In genomic region chr10:104296687-104297436, GRCh38 we compare ENCODE assay signal across 18 cellular contexts. TPM values are rescaled to one million over a fixed set of nuclear protein-coding genes. Genes with fewer than 3 reads are reported as not detected.
DNase-seq lines count a peak whose midpoint lies in the region; ATAC-seq and TF ChIP-seq lines count a peak whose summit lies in the region.
"Had no signal": no experiment of that assay in that cellular context is flagged by ENCODE, and none has a peak within 500 bp of the region (broad histone marks: within the 10 kb centered on the region; RNA-seq: fewer than 3 reads in every experiment).

No MANE protein-coding gene starts in this region.

- peak overlapping the region; percentile 11 for H3K27ac Mint-ChIP-seq in activated CD8-positive, alpha-beta T cell treated with anti-CD3 and anti-CD28 coated beads, Interleukin-2, amount 10 ng/mL, durations not matched to agents 7 days and 5 days
- H3K27ac Mint-ChIP-seq in activated CD8-positive, alpha-beta T cell treated with anti-CD3 and anti-CD28 coated beads for 36 hours = no peak overlapping the region
- H3K27ac Mint-ChIP-seq in activated T-helper 17 cell treated with anti-CD3 and anti-CD28 coated beads, Interleukin-2, amount 50 U/mL, for 72 hours = peak overlapping the region; percentile 42
- no peak overlapping the region for H3K27ac Mint-ChIP-seq in neural progenitor cell
- H3K27ac Mint-ChIP-seq: CD4-positive, alpha-beta memory T cell had no signal

- BruUV-seq in A673 (replicated peaks; lab: Mats Ljungman, UMichigan) = no TSS peak

- no peak overlapping the region for H3K4me3 Mint-ChIP-seq in activated CD8-positive, alpha-beta T cell treated with anti-CD3 and anti-CD28 coated beads, Interleukin-2, amount 10 ng/mL, durations not matched to agents 7 days and 5 days
- H3K4me3 Mint-ChIP-seq in activated CD8-positive, alpha-beta T cell treated with anti-CD3 and anti-CD28 coated beads for 36 hours = no peak overlapping the region
- H3K4me3 Mint-ChIP-seq in activated T-helper 17 cell treated with anti-CD3 and anti-CD28 coated beads, Interleukin-2, amount 50 U/mL, for 72 hours = no peak overlapping the region
- peak overlapping the region; percentile 21 for H3K4me3 Mint-ChIP-seq in neural progenitor cell
- H3K4me3 Mint-ChIP-seq: CD4-positive, alpha-beta memory T cell had no signal

- H3K9me3 ChIP-seq in AG04450 (ENCODE audit: control insufficient read depth, insufficient read depth, low read length) (no peaks in the 10 kb centered on the region), neural progenitor cell (ENCODE audit: low read depth) (no peaks in the 10 kb centered on the region), A673 (ENCODE audit: low read depth, low read length, poor library complexity, severe bottlenecking) (no peaks in the 10 kb centered on the region)
- H3K9me3 ChIP-seq: BLaER1 had no signal

- no peak for DNase-seq in activated CD8-positive, alpha-beta T cell treated with anti-CD3 and anti-CD28 coated beads, Interleukin-2, amount 10 ng/mL, durations not matched to agents 7 days and 5 days
- no peak for DNase-seq in activated CD8-positive, alpha-beta T cell treated with anti-CD3 and anti-CD28 coated beads for 36 hours
- DNase-seq in AG04450 (ENCODE audit: low read depth, low spot score) (no peak), neural progenitor cell (ENCODE audit: low spot score) (no peak), NOMO-1 treated with dmso at 0.1 percent for 144 hours (lab: John Stamatoyannopoulos, UW; ENCODE audit: unreplicated experiment) (no peak), A673 (ENCODE audit: low spot score) (no peak), cortex of kidney (lab: John Stamatoyannopoulos, UW) (no peak)
- DNase-seq: CD4-positive, alpha-beta memory T cell; DMS153; GF-D8; NCI-H1105 treated with DMSO at 0.1 percent for 48 hours; NCI-H1694; NCI-H510A treated with DMSO at 0.1 percent for 48 hours; NCI-H774; SIG-M5 had no signal

- ATAC-seq in activated CD8-positive, alpha-beta T cell treated with anti-CD3 and anti-CD28 coated beads, Interleukin-2, amount 10 ng/mL, durations not matched to agents 7 days and 5 days = no peak
- ATAC-seq in activated CD8-positive, alpha-beta T cell treated with anti-CD3 and anti-CD28 coated beads for 36 hours = no peak
- ATAC-seq in activated T-helper 17 cell treated with anti-CD3 and anti-CD28 coated beads, Interleukin-2, amount 50 U/mL, for 72 hours (replicated peaks) = no peak

- no peak overlapping the region for H3K4me3 ChIP-seq in AG04450 (ENCODE audit: low read depth, low read length)
- no peak overlapping the region for H3K4me3 ChIP-seq in neural progenitor cell
- H3K4me3 ChIP-seq in A673 (ENCODE audit: low read depth, low read length, poor library complexity, severe bottlenecking) = no peak overlapping the region
- H3K4me3 ChIP-seq: BLaER1, GM23248 had no signal

- no peaks in the 10 kb centered on the region for H3K79me2 ChIP-seq in neural progenitor cell (ENCODE audit: low read depth)

- H3K9me3 Mint-ChIP-seq in activated CD8-positive, alpha-beta T cell treated with anti-CD3 and anti-CD28 coated beads, Interleukin-2, amount 10 ng/mL, durations not matched to agents 7 days and 5 days (ENCODE audit: insufficient read depth) = peaks cover 3% of the 10 kb centered on the region
- no peaks in the 10 kb centered on the region for H3K9me3 Mint-ChIP-seq in activated CD8-positive, alpha-beta T cell treated with anti-CD3 and anti-CD28 coated beads for 36 hours
- H3K9me3 Mint-ChIP-seq in activated T-helper 17 cell treated with anti-CD3 and anti-CD28 coated beads, Interleukin-2, amount 50 U/mL, for 72 hours = no peaks in the 10 kb centered on the region
- peaks cover under 1% of the 10 kb centered on the region for H3K9me3 Mint-ChIP-seq in neural progenitor cell
- H3K9me3 Mint-ChIP-seq: CD4-positive, alpha-beta memory T cell had no signal

- peaks cover 1% of the 10 kb centered on the region for H3F3A ChIP-seq in neural progenitor cell (ENCODE audit: low read depth)

- H3K27ac ChIP-seq in AG04450 (ENCODE audit: low read depth, low read length) = peak overlapping the region; percentile 40
- no peak overlapping the region for H3K27ac ChIP-seq in neural progenitor cell
- H3K27ac ChIP-seq in A673 (ENCODE audit: low read depth, low read length, poor library complexity, severe bottlenecking) = no peak overlapping the region
- H3K27ac ChIP-seq: BLaER1 had no signal

- no peak overlapping the region for H2AFZ ChIP-seq in neural progenitor cell (replicated peaks)
- H2AFZ ChIP-seq: GM23248 had no signal

- H3K36me3 Mint-ChIP-seq in activated CD8-positive, alpha-beta T cell treated with anti-CD3 and anti-CD28 coated beads, Interleukin-2, amount 10 ng/mL, durations not matched to agents 7 days and 5 days (ENCODE audit: low read depth) = peaks cover 3% of the 10 kb centered on the region
- no peaks in the 10 kb centered on the region for H3K36me3 Mint-ChIP-seq in activated CD8-positive, alpha-beta T cell treated with anti-CD3 and anti-CD28 coated beads for 36 hours (ENCODE audit: low read depth)
- H3K36me3 Mint-ChIP-seq in activated T-helper 17 cell treated with anti-CD3 and anti-CD28 coated beads, Interleukin-2, amount 50 U/mL, for 72 hours (ENCODE audit: low read depth) = no peaks in the 10 kb centered on the region
- H3K36me3 Mint-ChIP-seq in neural progenitor cell = no peaks in the 10 kb centered on the region
- H3K36me3 Mint-ChIP-seq: CD4-positive, alpha-beta memory T cell had no signal

- H3K36me3 ChIP-seq in neural progenitor cell (no peaks in the 10 kb centered on the region), A673 (ENCODE audit: insufficient read depth, low read length, poor library complexity, severe bottlenecking) (no peaks in the 10 kb centered on the region)
- H3K36me3 ChIP-seq: BLaER1 had no signal

- TF ChIP-seq CTCF in activated CD8-positive, alpha-beta T cell treated with anti-CD3 and anti-CD28 coated beads for 36 hours (IDR thresholded peaks at IDR 0.05) = no peak
- no peak for TF ChIP-seq CTCF in AG04450 (IDR thresholded peaks at IDR 0.05; ENCODE audit: low read depth, low read length)
- TF ChIP-seq CTCF in neural progenitor cell (IDR thresholded peaks at IDR 0.05) = no peak
- TF ChIP-seq CTCF in A673 (conservative IDR thresholded peaks at IDR 0.05; ENCODE audit: low read depth, low read length) = no peak

- POLR2A ChIA-PET in activated CD8-positive, alpha-beta T cell treated with anti-CD3 and anti-CD28 coated beads, Interleukin-2, amount 10 ng/mL, durations not matched to agents 7 days and 5 days (lab: Charles Lee) = interaction anchor here (0.7 kb wide), 1 partner anchor 14 kb away, joined by 3 read pairs; no protein-coding TSS in a partner anchor
- POLR2A ChIA-PET in activated CD8-positive, alpha-beta T cell treated with anti-CD3 and anti-CD28 coated beads for 36 hours (lab: Charles Lee) = interaction anchor here (0.7 to 1.6 kb wide), 2 partner anchors 18 to 34 kb away, joined by 3 to 4 read pairs; no protein-coding TSS in a partner anchor
- POLR2A ChIA-PET in AG04450 (lab: Yijun Ruan, JAX) = interaction anchor here (0.5 kb wide), 1 partner anchor 176 kb away, joined by 3 read pairs; no protein-coding TSS in a partner anchor
- POLR2A ChIA-PET in A673 (lab: Charles Lee; ENCODE audit: low non-redundant PET) = no interaction called here

- H3K27me3 Mint-ChIP-seq in activated CD8-positive, alpha-beta T cell treated with anti-CD3 and anti-CD28 coated beads, Interleukin-2, amount 10 ng/mL, durations not matched to agents 7 days and 5 days (ENCODE audit: low read depth) = peaks cover 11% of the 10 kb centered on the region
- peaks cover 2% of the 10 kb centered on the region for H3K27me3 Mint-ChIP-seq in activated CD8-positive, alpha-beta T cell treated with anti-CD3 and anti-CD28 coated beads for 36 hours
- H3K27me3 Mint-ChIP-seq in activated T-helper 17 cell treated with anti-CD3 and anti-CD28 coated beads, Interleukin-2, amount 50 U/mL, for 72 hours = no peaks in the 10 kb centered on the region
- H3K27me3 Mint-ChIP-seq in neural progenitor cell (ENCODE audit: insufficient read depth, low read depth) = peaks cover 4% of the 10 kb centered on the region

- intact Hi-C loops in activated CD8-positive, alpha-beta T cell treated with anti-CD3 and anti-CD28 coated beads for 36 hours (cut with micrococcal nuclease) = no loop called here
- intact Hi-C loops in A673 (cut with micrococcal nuclease; ENCODE audit: unreplicated experiment) = no loop called here

- no peak overlapping the region for H3K4me2 ChIP-seq in neural progenitor cell
- H3K4me2 ChIP-seq: BLaER1 had no signal

- H3K4me1 ChIP-seq in neural progenitor cell (peaks cover 6% of the 10 kb centered on the region), A673 (ENCODE audit: insufficient read depth, low read length, poor library complexity, severe bottlenecking) (no peaks in the 10 kb centered on the region)

- H3K4me1 Mint-ChIP-seq in activated CD8-positive, alpha-beta T cell treated with anti-CD3 and anti-CD28 coated beads, Interleukin-2, amount 10 ng/mL, durations not matched to agents 7 days and 5 days (ENCODE audit: low read depth) = peaks cover 22% of the 10 kb centered on the region
- H3K4me1 Mint-ChIP-seq in activated CD8-positive, alpha-beta T cell treated with anti-CD3 and anti-CD28 coated beads for 36 hours (ENCODE audit: low read depth) = peaks cover 23% of the 10 kb centered on the region
- peaks cover 12% of the 10 kb centered on the region for H3K4me1 Mint-ChIP-seq in activated T-helper 17 cell treated with anti-CD3 and anti-CD28 coated beads, Interleukin-2, amount 50 U/mL, for 72 hours
- H3K4me1 Mint-ChIP-seq in neural progenitor cell = peaks cover 27% of the 10 kb centered on the region

- CTCF ChIA-PET in activated CD8-positive, alpha-beta T cell treated with anti-CD3 and anti-CD28 coated beads, Interleukin-2, amount 10 ng/mL, durations not matched to agents 7 days and 5 days (lab: Charles Lee) = interaction anchor here (1.2 to 9.2 kb wide), 5 partner anchors 9 to 53 kb away, joined by 5 to 368 read pairs (median 14); partner anchors contain the start of gene CFAP58
- CTCF ChIA-PET in activated CD8-positive, alpha-beta T cell treated with anti-CD3 and anti-CD28 coated beads for 36 hours (lab: Charles Lee) = interaction anchor here (1.6 to 8.9 kb wide), 5 partner anchors 9 to 71 kb away, joined by 4 to 239 read pairs (median 198); partner anchors contain the start of gene CFAP58
- CTCF ChIA-PET in AG04450 (lab: Charles Lee) = interaction anchor here (1.4 to 10.7 kb wide), 3 partner anchors 21 to 55 kb away, joined by 3 to 379 read pairs (median 16); partner anchors contain the start of gene CFAP58
- CTCF ChIA-PET in A673 (lab: Charles Lee) = interaction anchor here (0.7 kb wide), 1 partner anchor 459 kb away, joined by 6 read pairs; no protein-coding TSS in a partner anchor

- H3K27me3 ChIP-seq in AG04450 (ENCODE audit: control insufficient read depth, insufficient read depth, low read length) (no peaks in the 10 kb centered on the region), neural progenitor cell (no peaks in the 10 kb centered on the region), A673 (replicated peaks; ENCODE audit: insufficient read depth, low read depth, low read length, poor library complexity) (peaks cover 4% of the 10 kb centered on the region)
- H3K27me3 ChIP-seq: BLaER1 had no signal

- H3K9ac ChIP-seq in neural progenitor cell = no peak overlapping the region
- H3K9ac ChIP-seq: BLaER1, GM23248 had no signal

- H4K20me1 ChIP-seq in neural progenitor cell (ENCODE audit: low read depth) = no peaks in the 10 kb centered on the region
- H4K20me1 ChIP-seq: BLaER1 had no signal

RNA-seq across cellular contexts. Expression of gene GSTO2, which starts 27.9 kb away (rescaled TPM):
- total RNA-seq in activated CD8-positive, alpha-beta T cell treated with anti-CD3 and anti-CD28 coated beads, Interleukin-2, amount 10 ng/mL, durations not matched to agents 7 days and 5 days = 1 to 10 TPM in 1 of 2 experiments, under 1 TPM in 1; 0.94 to 1.2 TPM
- total RNA-seq in activated CD8-positive, alpha-beta T cell treated with anti-CD3 and anti-CD28 coated beads for 36 hours = 1 to 10 TPM; 1.8 to 2.7 TPM
- polyA plus RNA-seq in AG04450 (2011; rRNA removed) = 1.7 TPM in 2 replicates
- polyA minus RNA-seq in AG04450 (2011; rRNA and poly(A)+ RNA removed) = 0.97 and 1.2 TPM in 2 replicates
- 1 to 10 TPM in 1 of 2 donors, under 1 TPM in 1; 0.28 to 1.4 TPM for total RNA-seq in activated T-helper 17 cell treated with anti-CD3 and anti-CD28 coated beads, Interleukin-2, amount 50 U/mL, for 72 hours
- total RNA-seq in neural progenitor cell (ENCODE audit: low replicate concordance) = 4.9 and 7.6 TPM in 2 replicates
- 0.26 and 1.4 TPM in 2 replicates for total RNA-seq in A673 (2021)

RNA-seq across cellular contexts. Expression of gene ITPRIP, which starts 41.4 kb away (rescaled TPM):
- total RNA-seq in activated CD8-positive, alpha-beta T cell treated with anti-CD3 and anti-CD28 coated beads, Interleukin-2, amount 10 ng/mL, durations not matched to agents 7 days and 5 days = 10 to 100 TPM; 26.6 to 27.1 TPM
- 10 to 100 TPM; 18.3 to 18.9 TPM for total RNA-seq in activated CD8-positive, alpha-beta T cell treated with anti-CD3 and anti-CD28 coated beads for 36 hours
- polyA plus RNA-seq in AG04450 (2011; rRNA removed) = 18.8 and 22.9 TPM in 2 replicates
- 22.2 and 25.4 TPM in 2 replicates for polyA minus RNA-seq in AG04450 (2011; rRNA and poly(A)+ RNA removed)
- total RNA-seq in activated T-helper 17 cell treated with anti-CD3 and anti-CD28 coated beads, Interleukin-2, amount 50 U/mL, for 72 hours = 10 to 100 TPM; 10.1 to 19.1 TPM
- total RNA-seq in neural progenitor cell (ENCODE audit: low replicate concordance) = 1.6 and 4.4 TPM in 2 replicates
- total RNA-seq in A673 (2021) = 23.1 and 24.8 TPM in 2 replicates

RNA-seq across cellular contexts. Expression of gene GSTO1, which starts 42.2 kb away (rescaled TPM):
- 100 to 1,000 TPM; 114 to 119 TPM for total RNA-seq in activated CD8-positive, alpha-beta T cell treated with anti-CD3 and anti-CD28 coated beads, Interleukin-2, amount 10 ng/mL, durations not matched to agents 7 days and 5 days
- total RNA-seq in activated CD8-positive, alpha-beta T cell treated with anti-CD3 and anti-CD28 coated beads for 36 hours = 100 to 1,000 TPM; 179 to 189 TPM
- 185 and 227 TPM in 2 replicates for polyA plus RNA-seq in AG04450 (2011; rRNA removed)
- polyA minus RNA-seq in AG04450 (2011; rRNA and poly(A)+ RNA removed) = 29.7 and 40.9 TPM in 2 replicates
- total RNA-seq in activated T-helper 17 cell treated with anti-CD3 and anti-CD28 coated beads, Interleukin-2, amount 50 U/mL, for 72 hours = 100 to 1,000 TPM; 226 to 258 TPM
- total RNA-seq in neural progenitor cell (ENCODE audit: low replicate concordance) = 37.2 and 48.6 TPM in 2 replicates
- 123 and 126 TPM in 2 replicates for total RNA-seq in A673 (2021)

RNA-seq across cellular contexts. Expression of gene CFAP58, which starts 56.8 kb away (rescaled TPM):
- total RNA-seq in activated CD8-positive, alpha-beta T cell treated with anti-CD3 and anti-CD28 coated beads, Interleukin-2, amount 10 ng/mL, durations not matched to agents 7 days and 5 days = under 1 TPM; 0.24 to 0.47 TPM
- total RNA-seq in activated CD8-positive, alpha-beta T cell treated with anti-CD3 and anti-CD28 coated beads for 36 hours = under 1 TPM; 0.27 to 0.38 TPM
- polyA plus RNA-seq in AG04450 (2011; rRNA removed) = 0.35 and 0.51 TPM in 2 replicates
- polyA minus RNA-seq in AG04450 (2011; rRNA and poly(A)+ RNA removed) = 0.35 and 0.78 TPM in 2 replicates
- 1 to 10 TPM; 1.3 to 2.2 TPM for total RNA-seq in activated T-helper 17 cell treated with anti-CD3 and anti-CD28 coated beads, Interleukin-2, amount 50 U/mL, for 72 hours
- total RNA-seq in neural progenitor cell (ENCODE audit: low replicate concordance) (0.53 and 1.7 TPM in 2 replicates), A673 (2021) (0.17 and 0.52 TPM in 2 replicates)
- total RNA-seq: CD4-positive, alpha-beta memory T cell had no signal
- polyA plus RNA-seq: CD4-positive, alpha-beta memory T cell had no signal

Comparison
In these comparisons a context has a peak if more than half of its experiments do, and no peak if none do; other contexts are left out.
1. H3K27ac Mint-ChIP-seq: peak in activated CD8-positive, alpha-beta T cell treated with anti-CD3 and anti-CD28 coated beads, Interleukin-2, amount 10 ng/mL, durations not matched to agents 7 days and 5 days (single experiment) and activated T-helper 17 cell treated with anti-CD3 and anti-CD28 coated beads, Interleukin-2, amount 50 U/mL, for 72 hours (single experiment); none in activated CD8-positive, alpha-beta T cell treated with anti-CD3 and anti-CD28 coated beads for 36 hours (single experiment) and neural progenitor cell (single experiment).